12 cellular contexts compared by ENCODE assay signal in genomic region chr1:183349201-183349711, GRCh38.
DNase-seq lines count a peak whose midpoint lies in the region; ATAC-seq and TF ChIP-seq lines count a peak whose summit lies in the region.
"Had no signal": no experiment of that assay in that cellular context is flagged by ENCODE, and none has a peak within 500 bp of the region (broad histone marks: within the 10 kb centered on the region; RNA-seq: fewer than 3 reads in every experiment).

No MANE protein-coding gene starts in this region.

- intact Hi-C loops in dorsolateral prefrontal cortex (cut with DNase I): no loop called here
- intact Hi-C loops in tibial artery (cut with DNase I; ENCODE audit: low total_unique reads): no loop called here
- intact Hi-C loops in CD14-positive monocyte (cut with micrococcal nuclease): no loop called here

- H3K36me3 ChIP-seq in tibial artery: no peaks in the 10 kb centered on the region
- H3K36me3 ChIP-seq: HAP-1 had no signal

- H3K9me3 ChIP-seq in tibial artery: no peaks in the 10 kb centered on the region
- H3K9me3 ChIP-seq: HAP-1 had no signal

- H3K4me3 ChIP-seq in dorsolateral prefrontal cortex (peak overlapping the region in 13 of 59 donors; percentile 2 to 44 (median 20)), tibial artery (no peak overlapping the region)
- H3K4me3 ChIP-seq: HAP-1 had no signal

- DNase-seq in NCI-H146 treated with DMSO at 0.1 percent for 48 hours (lab: John Stamatoyannopoulos, UW; ENCODE audit: unreplicated experiment) (peak; percentile 44), dorsolateral prefrontal cortex (peak in 8 of 10 donors; percentile 30 to 72 (median 55)), medulla oblongata (ENCODE audit: extremely low spot score) (peak; percentile 84), tibial artery (no peak), CD14-positive monocyte (ENCODE audit: low spot score) (no peak), NCI-H2081 treated with DMSO at 0.1 percent for 48 hours (lab: John Stamatoyannopoulos, UW) (no peak)
- no peak for DNase-seq in activated CD4-positive, alpha-beta T cell treated with anti-CD3 and anti-CD28 coated beads for 4 hours
- DNase-seq: activated B cell treated with CpG ODN at 0.5 μM for 24 hours; cortex of kidney; naive thymus-derived CD4-positive, alpha-beta T cell had no signal

- no peak for TF ChIP-seq CTCF in dorsolateral prefrontal cortex (IDR thresholded peaks at IDR 0.05 in 54 of 56, conservative IDR thresholded peaks at IDR 0.05 in 2 of 56; ENCODE audit: low read depth in 1 of 56, partially characterized antibody in 56 of 56)
- TF ChIP-seq CTCF in tibial artery (IDR thresholded peaks at IDR 0.05): no peak
- no peak for TF ChIP-seq CTCF in CD14-positive monocyte (IDR thresholded peaks at IDR 0.05)

- H3K27me3 Mint-ChIP-seq in CD14-positive monocyte (ENCODE audit: low read depth in 3 of 3): peaks cover 11 to 14% (median 12%) of the 10 kb centered on the region in 3 donors

- H3K4me3 Mint-ChIP-seq in CD14-positive monocyte: peak overlapping the region in 1 of 2 donors; percentile 50
- H3K4me3 Mint-ChIP-seq: activated B cell treated with CpG ODN at 0.5 μM for 24 hours; naive thymus-derived CD4-positive, alpha-beta T cell had no signal

- peak overlapping the region in 1 of 7 donors; percentile 8 for H3K27ac Mint-ChIP-seq in CD14-positive monocyte
- H3K27ac Mint-ChIP-seq: activated B cell treated with CpG ODN at 0.5 μM for 24 hours; naive thymus-derived CD4-positive, alpha-beta T cell had no signal

- peak overlapping the region in 54 of 59 donors; percentile 9 to 89 (median 72) for H3K27ac ChIP-seq in dorsolateral prefrontal cortex
- peak overlapping the region; percentile 17 to 59 for H3K27ac ChIP-seq in tibial artery

- peaks cover 0 to 1% (median 0%) of the 10 kb centered on the region in 7 donors for H3K9me3 Mint-ChIP-seq in CD14-positive monocyte
- H3K9me3 Mint-ChIP-seq: activated B cell treated with CpG ODN at 0.5 μM for 24 hours; naive thymus-derived CD4-positive, alpha-beta T cell had no signal

- H3K4me1 ChIP-seq in tibial artery: peaks cover 0 to 13% (median 13%) of the 10 kb centered on the region in 4 donors

- H3K27me3 ChIP-seq in dorsolateral prefrontal cortex: no peaks in the 10 kb centered on the region
- H3K27me3 ChIP-seq in tibial artery: no peaks in the 10 kb centered on the region

- no peak for ATAC-seq in GM21529 (IDR thresholded peaks at IDR 0.05; ENCODE audit: unreplicated experiment)
- ATAC-seq: naive thymus-derived CD4-positive, alpha-beta T cell had no signal

- no peaks in the 10 kb centered on the region for H3K36me3 Mint-ChIP-seq in CD14-positive monocyte
- H3K36me3 Mint-ChIP-seq: naive thymus-derived CD4-positive, alpha-beta T cell had no signal

- H3K4me1 Mint-ChIP-seq in CD14-positive monocyte: peaks cover 9% of the 10 kb centered on the region
- H3K4me1 Mint-ChIP-seq: activated B cell treated with CpG ODN at 0.5 μM for 24 hours had no signal

Comparison
In these comparisons a context has a peak if more than half of its experiments do, and no peak if none do; other contexts are left out.
1. DNase-seq: peak in NCI-H146 treated with DMSO at 0.1 percent for 48 hours (single experiment), dorsolateral prefrontal cortex (8 of 10) and medulla oblongata (single experiment); none in tibial artery (0 of 2), CD14-positive monocyte (single experiment), NCI-H2081 treated with DMSO at 0.1 percent for 48 hours (single experiment) and activated CD4-positive, alpha-beta T cell treated with anti-CD3 and anti-CD28 coated beads for 4 hours (0 of 2).